ENCODE assay signal across 1 cellular context in genomic region chr6:90586675-90587638, GRCh38.
TF ChIP-seq lines count a peak whose summit lies in the region.

Gene MAP3K7 (minus strand): TSS chr6:90587072. CDS start chr6:90586883, 189 bp downstream.

TF ChIP-seq in HepG2, 621 proteins besides CTCF, POLR2A, EP300 and RAD21 (continued from another document and continues in another):
- TF ChIP-seq RNF219 (CRISPR knock-in tag; IDR thresholded peaks at IDR 0.05) (no peak), TRAFD1 (CRISPR knock-in tag; IDR thresholded peaks at IDR 0.05; ENCODE audit: borderline replicate concordance) (no peak), ZNF138 (CRISPR knock-in tag; IDR thresholded peaks at IDR 0.05; ENCODE audit: low read depth) (no peak; the same call in 1 of the 2 replicates), FOXA1 (IDR thresholded peaks at IDR 0.05) (no peak), FOXA1 (CRISPR knock-in tag; IDR thresholded peaks at IDR 0.05) (no peak), EEA1 (CRISPR knock-in tag; IDR thresholded peaks at IDR 0.05; ENCODE audit: borderline replicate concordance) (0 out of 2 replicates have a peak, but pooled peaks have one; percentile 29), ZBTB44 (CRISPR knock-in tag; IDR thresholded peaks at IDR 0.05) (no peak), ZNF772 (CRISPR knock-in tag; IDR thresholded peaks at IDR 0.05) (no peak), KLF16 (CRISPR knock-in tag; IDR thresholded peaks at IDR 0.05) (peak in 1 of 2 experiments; percentile 94; a peak in 2 of 4 replicates), ZNF251 (CRISPR knock-in tag; IDR thresholded peaks at IDR 0.05) (no peak), BRF2 (CRISPR knock-in tag; IDR thresholded peaks at IDR 0.05) (no peak), ZNF558 (CRISPR knock-in tag; IDR thresholded peaks at IDR 0.05; ENCODE audit: borderline replicate concordance) (peak; percentile 55; the same call in 1 of the 2 replicates), ZNF878 (CRISPR knock-in tag; IDR thresholded peaks at IDR 0.05) (no peak), SOX5 (CRISPR knock-in tag; IDR thresholded peaks at IDR 0.05; ENCODE audit: borderline replicate concordance) (no peak), SNAPC5 (CRISPR knock-in tag; IDR thresholded peaks at IDR 0.05; ENCODE audit: borderline replicate concordance) (no peak), ZNF713 (CRISPR knock-in tag; IDR thresholded peaks at IDR 0.05) (0 out of 2 replicates have a peak, but pooled peaks have one; percentile 62), TGIF2 (CRISPR knock-in tag; IDR thresholded peaks at IDR 0.05) (peak; percentile 82), PBX2 (CRISPR knock-in tag; IDR thresholded peaks at IDR 0.05) (no peak), FOXK1 (CRISPR knock-in tag; IDR thresholded peaks at IDR 0.05; ENCODE audit: borderline replicate concordance, low read depth) (peak; percentile 80; the same call in 1 of the 2 replicates), KDM5A (IDR thresholded peaks at IDR 0.05; ENCODE audit: borderline replicate concordance, low read length) (peak; percentile 97), RERE (CRISPR knock-in tag; IDR thresholded peaks at IDR 0.05; ENCODE audit: low read depth) (no peak), TAF1 (CRISPR knock-in tag; IDR thresholded peaks at IDR 0.05) (peak; percentile 64), ESRRA (CRISPR knock-in tag; IDR thresholded peaks at IDR 0.05; ENCODE audit: low read depth) (no peak), RFX1 (IDR thresholded peaks at IDR 0.05) (no peak), MEIS1 (CRISPR knock-in tag; IDR thresholded peaks at IDR 0.05; ENCODE audit: borderline replicate concordance) (no peak), HDAC1 (CRISPR knock-in tag; IDR thresholded peaks at IDR 0.05) (peak; percentile 97), SMARCE1 (IDR thresholded peaks at IDR 0.05; ENCODE audit: borderline replicate concordance) (no peak), ZNF605 (CRISPR knock-in tag; IDR thresholded peaks at IDR 0.05) (peak; percentile 59), PRDM4 (CRISPR knock-in tag; IDR thresholded peaks at IDR 0.05; ENCODE audit: borderline replicate concordance) (no peak; the same call in 1 of the 2 replicates), ZNF350 (CRISPR knock-in tag; IDR thresholded peaks at IDR 0.05; ENCODE audit: borderline replicate concordance, low read depth) (peak; percentile 63; the same call in 1 of the 2 replicates), ARID3A (IDR thresholded peaks at IDR 0.05; ENCODE audit: low read depth, low read length) (no peak), NR2F1 (CRISPR knock-in tag; IDR thresholded peaks at IDR 0.05) (no peak), NCOA2 (CRISPR knock-in tag; IDR thresholded peaks at IDR 0.05) (no peak), KLF11 (CRISPR knock-in tag; IDR thresholded peaks at IDR 0.05) (peak; percentile 41; the same call in 1 of the 2 replicates), MAX (IDR thresholded peaks at IDR 0.05) (peak; percentile 70), ZNF513 (CRISPR knock-in tag; conservative IDR thresholded peaks at IDR 0.05) (no peak), ZNF207 (IDR thresholded peaks at IDR 0.05; ENCODE audit: borderline replicate concordance) (no peak)
